In the genomic region with DNA sequence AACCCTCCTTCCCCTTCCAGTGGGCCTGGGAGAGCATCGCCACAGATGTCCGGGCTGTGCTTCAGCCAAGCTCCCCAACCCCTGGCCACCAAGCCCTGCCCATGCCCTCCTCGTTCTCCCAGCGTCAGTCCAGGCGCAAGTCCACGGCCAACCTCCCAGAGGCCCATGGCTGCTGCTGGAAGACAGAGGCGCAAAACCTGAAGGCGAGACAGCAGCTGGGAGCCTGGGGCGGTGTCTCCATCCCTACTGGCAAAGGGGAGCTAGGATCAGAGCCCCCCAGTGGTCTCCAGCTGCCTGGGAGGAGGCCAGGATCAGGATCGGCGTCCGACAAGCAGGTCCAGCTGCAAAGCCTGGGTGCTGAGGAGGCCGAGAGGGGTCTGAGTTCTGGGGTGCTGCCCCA, we compare ENCODE assay signal across 1 cellular context.
TF ChIP-seq lines count a peak whose summit lies in the region.

No MANE protein-coding gene starts in this region.

TF ChIP-seq in HepG2, 621 proteins besides CTCF, POLR2A, EP300 and RAD21:
- TF ChIP-seq, protein P1, sequence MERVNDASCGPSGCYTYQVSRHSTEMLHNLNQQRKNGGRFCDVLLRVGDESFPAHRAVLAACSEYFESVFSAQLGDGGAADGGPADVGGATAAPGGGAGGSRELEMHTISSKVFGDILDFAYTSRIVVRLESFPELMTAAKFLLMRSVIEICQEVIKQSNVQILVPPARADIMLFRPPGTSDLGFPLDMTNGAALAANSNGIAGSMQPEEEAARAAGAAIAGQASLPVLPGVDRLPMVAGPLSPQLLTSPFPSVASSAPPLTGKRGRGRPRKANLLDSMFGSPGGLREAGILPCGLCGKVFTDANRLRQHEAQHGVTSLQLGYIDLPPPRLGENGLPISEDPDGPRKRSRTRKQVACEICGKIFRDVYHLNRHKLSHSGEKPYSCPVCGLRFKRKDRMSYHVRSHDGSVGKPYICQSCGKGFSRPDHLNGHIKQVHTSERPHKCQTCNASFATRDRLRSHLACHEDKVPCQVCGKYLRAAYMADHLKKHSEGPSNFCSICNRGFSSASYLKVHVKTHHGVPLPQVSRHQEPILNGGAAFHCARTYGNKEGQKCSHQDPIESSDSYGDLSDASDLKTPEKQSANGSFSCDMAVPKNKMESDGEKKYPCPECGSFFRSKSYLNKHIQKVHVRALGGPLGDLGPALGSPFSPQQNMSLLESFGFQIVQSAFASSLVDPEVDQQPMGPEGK (CRISPR knock-in tag; IDR thresholded peaks at IDR 0.05) = 0 out of 2 replicates have a peak, but pooled peaks have one; percentile 22
- TF ChIP-seq PITX1 (CRISPR knock-in tag; IDR thresholded peaks at IDR 0.05) (0 out of 2 replicates have a peak, but pooled peaks have one; percentile 43), ZFX (CRISPR knock-in tag; IDR thresholded peaks at IDR 0.05; ENCODE audit: low read depth) (0 out of 2 replicates have a peak, but pooled peaks have one; percentile 13), ZMYM4 (CRISPR knock-in tag; IDR thresholded peaks at IDR 0.05) (peak; percentile 20; the same call in 1 of the 2 replicates), PPARG (CRISPR knock-in tag; conservative IDR thresholded peaks at IDR 0.05) (no peak), ZMYM3 (CRISPR knock-in tag; IDR thresholded peaks at IDR 0.05) (0 out of 2 replicates have a peak, but pooled peaks have one; percentile 27), ZNF282 (IDR thresholded peaks at IDR 0.05; ENCODE audit: partially characterized antibody) (no peak), ZNF460 (CRISPR knock-in tag; IDR thresholded peaks at IDR 0.05; ENCODE audit: borderline replicate concordance) (no peak), ZNF644 (CRISPR knock-in tag; IDR thresholded peaks at IDR 0.05; ENCODE audit: low read depth) (no peak), ZNF501 (CRISPR knock-in tag; IDR thresholded peaks at IDR 0.05) (0 out of 2 replicates have a peak, but pooled peaks have one; percentile 32), HOXA3 (CRISPR knock-in tag; IDR thresholded peaks at IDR 0.05) (no peak), ZNF354B (CRISPR knock-in tag; IDR thresholded peaks at IDR 0.05) (no peak), PHF8 (CRISPR knock-in tag; IDR thresholded peaks at IDR 0.05) (peak; percentile 16; the same call in 1 of the 2 replicates)
- TF ChIP-seq, protein P2, sequence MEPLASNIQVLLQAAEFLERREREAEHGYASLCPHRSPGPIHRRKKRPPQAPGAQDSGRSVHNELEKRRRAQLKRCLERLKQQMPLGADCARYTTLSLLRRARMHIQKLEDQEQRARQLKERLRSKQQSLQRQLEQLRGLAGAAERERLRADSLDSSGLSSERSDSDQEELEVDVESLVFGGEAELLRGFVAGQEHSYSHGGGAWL (CRISPR knock-in tag; IDR thresholded peaks at IDR 0.05) = no peak
- TF ChIP-seq, protein P3, sequence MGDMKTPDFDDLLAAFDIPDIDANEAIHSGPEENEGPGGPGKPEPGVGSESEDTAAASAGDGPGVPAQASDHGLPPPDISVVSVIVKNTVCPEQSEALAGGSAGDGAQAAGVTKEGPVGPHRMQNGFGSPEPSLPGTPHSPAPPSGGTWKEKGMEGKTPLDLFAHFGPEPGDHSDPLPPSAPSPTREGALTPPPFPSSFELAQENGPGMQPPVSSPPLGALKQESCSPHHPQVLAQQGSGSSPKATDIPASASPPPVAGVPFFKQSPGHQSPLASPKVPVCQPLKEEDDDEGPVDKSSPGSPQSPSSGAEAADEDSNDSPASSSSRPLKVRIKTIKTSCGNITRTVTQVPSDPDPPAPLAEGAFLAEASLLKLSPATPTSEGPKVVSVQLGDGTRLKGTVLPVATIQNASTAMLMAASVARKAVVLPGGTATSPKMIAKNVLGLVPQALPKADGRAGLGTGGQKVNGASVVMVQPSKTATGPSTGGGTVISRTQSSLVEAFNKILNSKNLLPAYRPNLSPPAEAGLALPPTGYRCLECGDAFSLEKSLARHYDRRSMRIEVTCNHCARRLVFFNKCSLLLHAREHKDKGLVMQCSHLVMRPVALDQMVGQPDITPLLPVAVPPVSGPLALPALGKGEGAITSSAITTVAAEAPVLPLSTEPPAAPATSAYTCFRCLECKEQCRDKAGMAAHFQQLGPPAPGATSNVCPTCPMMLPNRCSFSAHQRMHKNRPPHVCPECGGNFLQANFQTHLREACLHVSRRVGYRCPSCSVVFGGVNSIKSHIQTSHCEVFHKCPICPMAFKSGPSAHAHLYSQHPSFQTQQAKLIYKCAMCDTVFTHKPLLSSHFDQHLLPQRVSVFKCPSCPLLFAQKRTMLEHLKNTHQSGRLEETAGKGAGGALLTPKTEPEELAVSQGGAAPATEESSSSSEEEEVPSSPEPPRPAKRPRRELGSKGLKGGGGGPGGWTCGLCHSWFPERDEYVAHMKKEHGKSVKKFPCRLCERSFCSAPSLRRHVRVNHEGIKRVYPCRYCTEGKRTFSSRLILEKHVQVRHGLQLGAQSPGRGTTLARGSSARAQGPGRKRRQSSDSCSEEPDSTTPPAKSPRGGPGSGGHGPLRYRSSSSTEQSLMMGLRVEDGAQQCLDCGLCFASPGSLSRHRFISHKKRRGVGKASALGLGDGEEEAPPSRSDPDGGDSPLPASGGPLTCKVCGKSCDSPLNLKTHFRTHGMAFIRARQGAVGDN (CRISPR knock-in tag; IDR thresholded peaks at IDR 0.05) = peak; percentile 58
- TF ChIP-seq, protein P4, sequence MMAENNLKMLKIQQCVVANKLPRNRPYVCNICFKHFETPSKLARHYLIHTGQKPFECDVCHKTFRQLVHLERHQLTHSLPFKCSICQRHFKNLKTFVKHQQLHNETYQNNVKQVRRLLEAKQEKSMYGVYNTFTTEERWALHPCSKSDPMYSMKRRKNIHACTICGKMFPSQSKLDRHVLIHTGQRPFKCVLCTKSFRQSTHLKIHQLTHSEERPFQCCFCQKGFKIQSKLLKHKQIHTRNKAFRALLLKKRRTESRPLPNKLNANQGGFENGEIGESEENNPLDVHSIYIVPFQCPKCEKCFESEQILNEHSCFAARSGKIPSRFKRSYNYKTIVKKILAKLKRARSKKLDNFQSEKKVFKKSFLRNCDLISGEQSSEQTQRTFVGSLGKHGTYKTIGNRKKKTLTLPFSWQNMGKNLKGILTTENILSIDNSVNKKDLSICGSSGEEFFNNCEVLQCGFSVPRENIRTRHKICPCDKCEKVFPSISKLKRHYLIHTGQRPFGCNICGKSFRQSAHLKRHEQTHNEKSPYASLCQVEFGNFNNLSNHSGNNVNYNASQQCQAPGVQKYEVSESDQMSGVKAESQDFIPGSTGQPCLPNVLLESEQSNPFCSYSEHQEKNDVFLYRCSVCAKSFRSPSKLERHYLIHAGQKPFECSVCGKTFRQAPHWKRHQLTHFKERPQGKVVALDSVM (CRISPR knock-in tag; IDR thresholded peaks at IDR 0.05) = peak; percentile 49; the same call in 1 of the 2 replicates
- TF ChIP-seq, protein P5, sequence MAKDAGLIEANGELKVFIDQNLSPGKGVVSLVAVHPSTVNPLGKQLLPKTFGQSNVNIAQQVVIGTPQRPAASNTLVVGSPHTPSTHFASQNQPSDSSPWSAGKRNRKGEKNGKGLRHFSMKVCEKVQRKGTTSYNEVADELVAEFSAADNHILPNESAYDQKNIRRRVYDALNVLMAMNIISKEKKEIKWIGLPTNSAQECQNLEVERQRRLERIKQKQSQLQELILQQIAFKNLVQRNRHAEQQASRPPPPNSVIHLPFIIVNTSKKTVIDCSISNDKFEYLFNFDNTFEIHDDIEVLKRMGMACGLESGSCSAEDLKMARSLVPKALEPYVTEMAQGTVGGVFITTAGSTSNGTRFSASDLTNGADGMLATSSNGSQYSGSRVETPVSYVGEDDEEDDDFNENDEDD (CRISPR knock-in tag; IDR thresholded peaks at IDR 0.05; ENCODE audit: borderline replicate concordance) = no peak
- TF ChIP-seq, protein P6, sequence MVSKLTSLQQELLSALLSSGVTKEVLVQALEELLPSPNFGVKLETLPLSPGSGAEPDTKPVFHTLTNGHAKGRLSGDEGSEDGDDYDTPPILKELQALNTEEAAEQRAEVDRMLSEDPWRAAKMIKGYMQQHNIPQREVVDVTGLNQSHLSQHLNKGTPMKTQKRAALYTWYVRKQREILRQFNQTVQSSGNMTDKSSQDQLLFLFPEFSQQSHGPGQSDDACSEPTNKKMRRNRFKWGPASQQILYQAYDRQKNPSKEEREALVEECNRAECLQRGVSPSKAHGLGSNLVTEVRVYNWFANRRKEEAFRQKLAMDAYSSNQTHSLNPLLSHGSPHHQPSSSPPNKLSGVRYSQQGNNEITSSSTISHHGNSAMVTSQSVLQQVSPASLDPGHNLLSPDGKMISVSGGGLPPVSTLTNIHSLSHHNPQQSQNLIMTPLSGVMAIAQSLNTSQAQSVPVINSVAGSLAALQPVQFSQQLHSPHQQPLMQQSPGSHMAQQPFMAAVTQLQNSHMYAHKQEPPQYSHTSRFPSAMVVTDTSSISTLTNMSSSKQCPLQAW (CRISPR knock-in tag; IDR thresholded peaks at IDR 0.05) = peak; percentile 38; the same call in 1 of the 2 replicates
